Comparison of ENCODE assay signal across 8 cellular contexts in the genomic region with DNA sequence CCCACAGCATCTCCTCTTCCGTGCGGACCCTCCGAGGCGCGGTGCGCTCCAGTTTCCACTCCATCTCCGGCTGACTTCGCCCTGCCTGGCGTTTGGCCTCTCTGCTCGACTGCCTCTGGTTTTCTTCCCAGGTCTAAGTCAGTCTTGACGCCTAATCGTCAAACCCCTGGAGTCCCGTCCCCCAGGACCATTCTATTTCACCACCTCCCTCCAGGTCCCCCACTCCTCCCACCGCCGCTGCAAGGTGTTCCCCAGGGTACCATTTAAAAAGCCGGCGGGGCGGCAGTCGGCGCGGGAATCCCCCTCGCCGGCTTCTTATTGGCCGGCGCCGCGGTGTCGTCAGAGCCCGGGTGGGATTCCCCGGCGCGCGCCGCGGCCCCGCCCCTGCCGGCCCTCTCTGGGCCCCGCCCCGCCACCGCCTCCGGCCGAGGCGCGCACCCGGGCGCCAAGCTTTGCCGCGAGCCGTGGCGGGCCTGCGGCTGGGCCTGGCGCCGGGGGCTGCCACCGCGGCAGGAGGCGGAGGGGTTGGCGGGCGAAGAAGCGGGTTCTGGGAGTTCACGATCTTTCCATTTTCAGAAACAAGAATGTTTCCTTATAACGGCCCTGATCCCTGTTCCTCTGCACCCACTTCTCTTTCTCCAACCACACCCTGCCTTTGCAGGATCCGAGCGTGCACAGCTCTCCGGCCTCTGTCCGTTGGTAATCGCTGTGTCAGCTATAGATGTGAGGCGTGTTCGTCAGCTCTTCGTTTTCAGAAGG. TPM values are rescaled to one million over a fixed set of nuclear protein-coding genes. Genes with fewer than 3 reads are reported as not detected.
DNase-seq lines count a peak whose midpoint lies in the region; ATAC-seq and TF ChIP-seq lines count a peak whose summit lies in the region.

A gene with protein sequence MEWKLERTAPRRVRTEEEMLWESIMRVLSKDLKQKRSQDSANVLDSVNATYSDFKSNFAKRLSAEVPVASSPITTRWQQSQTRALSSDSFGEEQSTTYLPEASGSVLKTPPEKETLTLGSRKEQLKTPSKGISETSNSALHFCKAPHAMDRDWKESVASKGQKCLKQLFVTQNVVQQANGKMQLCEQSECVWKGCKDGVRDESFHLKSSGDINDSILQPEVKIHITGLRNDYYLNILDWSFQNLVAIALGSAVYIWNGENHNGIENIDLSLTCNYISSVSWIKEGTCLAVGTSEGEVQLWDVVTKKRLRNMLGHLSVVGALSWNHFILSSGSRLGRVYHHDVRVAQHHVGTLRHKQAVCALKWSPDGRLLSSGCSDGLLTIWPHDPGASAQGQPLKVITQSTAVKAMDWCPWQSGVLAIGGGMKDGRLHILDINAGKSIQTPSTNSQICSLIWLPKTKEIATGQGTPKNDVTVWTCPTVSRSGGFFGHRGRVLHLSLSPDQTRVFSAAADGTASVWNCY (minus strand): TSS at position 241 of the 759 bp plus-strand sequence. CDS start 177 bp downstream, at position 64.

- H3K27me3 Mint-ChIP-seq in endothelial cell (ENCODE audit: unreplicated experiment), result peaks cover 14% of the 10 kb centered on the region

- peaks cover 24 to 34% (median 30%) of the 10 kb centered on the region in 10 experiments for H3K4me1 ChIP-seq in BLaER1 treated with 17β-estradiol and CSF1 and Interleukin-3, amounts not matched to agents 10 nM and 100 nM
- H3K4me1 ChIP-seq in mucosa of descending colon (ENCODE audit: low read depth), result peaks cover 27% of the 10 kb centered on the region

- peak within 1 kb of the TSS; percentile 92 to 99 (median 99) for H3K4me2 ChIP-seq in BLaER1 treated with 17β-estradiol and CSF1 and Interleukin-3, amounts not matched to agents 10 nM and 100 nM

- no peaks in the 10 kb centered on the region for H3K36me3 ChIP-seq in BLaER1 treated with 17β-estradiol and CSF1 and Interleukin-3, amounts not matched to agents 10 nM and 100 nM
- no peaks in the 10 kb centered on the region for H3K36me3 ChIP-seq in mucosa of descending colon (ENCODE audit: low read depth)

- H4K20me1 ChIP-seq in BLaER1 treated with 17β-estradiol and CSF1 and Interleukin-3, amounts not matched to agents 10 nM and 100 nM, result peaks cover 0 to 22% (median 10%) of the 10 kb centered on the region in 11 experiments; a peak in 13 of 22 replicates

- H3K9ac ChIP-seq in BLaER1 treated with 17β-estradiol and CSF1 and Interleukin-3, amounts not matched to agents 10 nM and 100 nM, result peak within 1 kb of the TSS in 10 of 11 experiments; percentile 22 to 67 (median 57); a peak in 18 of 22 replicates

- H3K36me3 Mint-ChIP-seq in endothelial cell (ENCODE audit: low read depth, unreplicated experiment), result no peaks in the 10 kb centered on the region

- intact Hi-C loops in mucosa of descending colon (cut with DNase I, micrococcal nuclease), result loop anchor here (5.0 to 10.0 kb wide), 2 partner anchors 52 to 54 kb away; a partner anchor contains a TSS

- peaks cover 14% of the 10 kb centered on the region for H3K4me1 Mint-ChIP-seq in endothelial cell (ENCODE audit: unreplicated experiment)

- DNase-seq in NCI-H82 treated with DMSO at 0.1 percent for 48 hours (lab: John Stamatoyannopoulos, UW; ENCODE audit: unreplicated experiment) (peak; percentile 26), endothelial cell (ENCODE audit: low spot score) (peak; percentile 82), mucosa of descending colon (peak; percentile 77 to 81 (median 80))
- peak; percentile 44 to 61 (median 48) for DNase-seq in activated CD8-positive, alpha-beta memory T cell treated with anti-CD3 and anti-CD28 coated beads for 48 hours (ENCODE audit: low read depth in 2 of 3, low spot score in 2 of 3)
- DNase-seq in stimulated activated CD8-positive, alpha-beta memory T cell treated with anti-CD3 and anti-CD28 coated beads, Interleukin-2, amount 100 ng/mL, for 48 hours (ENCODE audit: low read depth in 2 of 2), result peak; percentile 67 to 76

- H3K27ac ChIP-seq in BLaER1 treated with 17β-estradiol and CSF1 and Interleukin-3, amounts not matched to agents 10 nM and 100 nM, result peak within 1 kb of the TSS in 1 of 11 experiments; percentile 39; a peak in 1 of 22 replicates

- peak; percentile 77 for ATAC-seq in GM19438 (IDR thresholded peaks at IDR 0.05; ENCODE audit: low read depth, unreplicated experiment)
- peak; percentile 84 for ATAC-seq in HG03520 (IDR thresholded peaks at IDR 0.05; ENCODE audit: unreplicated experiment)
- peak; percentile 88 for ATAC-seq in mucosa of descending colon

- no peaks in the 10 kb centered on the region for H3K9me3 Mint-ChIP-seq in endothelial cell (ENCODE audit: unreplicated experiment)

- H3K4me3 ChIP-seq in BLaER1 treated with 17β-estradiol and CSF1 and Interleukin-3, amounts not matched to agents 10 nM and 100 nM, result peak within 1 kb of the TSS; percentile 53 to 74 (median 62)
- no peak within 1 kb of the TSS for H3K4me3 ChIP-seq in mucosa of descending colon

- peak within 1 kb of the TSS; percentile 87 for H3K4me3 Mint-ChIP-seq in endothelial cell (ENCODE audit: unreplicated experiment)

- H3K9me3 ChIP-seq in BLaER1 treated with 17β-estradiol and CSF1 and Interleukin-3, amounts not matched to agents 10 nM and 100 nM (replicated peaks in 1 of 11), result no peaks in the 10 kb centered on the region
- no peaks in the 10 kb centered on the region for H3K9me3 ChIP-seq in mucosa of descending colon

- peaks cover 35 to 60% (median 58%) of the 10 kb centered on the region in 11 experiments for H3K27me3 ChIP-seq in BLaER1 treated with 17β-estradiol and CSF1 and Interleukin-3, amounts not matched to agents 10 nM and 100 nM

- H3K27ac Mint-ChIP-seq in endothelial cell (ENCODE audit: unreplicated experiment), result no peak within 1 kb of the TSS

- TF ChIP-seq CTCF in endothelial cell (IDR thresholded peaks at IDR 0.05; ENCODE audit: unreplicated experiment) (no peak), mucosa of descending colon (IDR thresholded peaks at IDR 0.05) (no peak)

RNA-seq across cellular contexts. Expression of the gene that starts here (rescaled TPM):
- total RNA-seq in endothelial cell (ENCODE audit: unreplicated experiment), result not detected
- total RNA-seq in mucosa of descending colon, result not detected

Comparison
In these comparisons a context has a peak if more than half of its experiments do, and no peak if none do; other contexts are left out.
1. Peak in DNase-seq in endothelial cell; RNA of the gene not detected or under 1 TPM.
2. Peak in DNase-seq and ATAC-seq in mucosa of descending colon; RNA of the gene not detected or under 1 TPM.
3. DNase-seq: peak in every context shown above with its lines; median percentile 82 in endothelial cell; 80 in mucosa of descending colon; 72 in stimulated activated CD8-positive, alpha-beta memory T cell treated with anti-CD3 and anti-CD28 coated beads, Interleukin-2, amount 100 ng/mL, for 48 hours; 48 in activated CD8-positive, alpha-beta memory T cell treated with anti-CD3 and anti-CD28 coated beads for 48 hours; 26 in NCI-H82 treated with DMSO at 0.1 percent for 48 hours.